8 cellular contexts compared by ENCODE assay signal in the genomic region with DNA sequence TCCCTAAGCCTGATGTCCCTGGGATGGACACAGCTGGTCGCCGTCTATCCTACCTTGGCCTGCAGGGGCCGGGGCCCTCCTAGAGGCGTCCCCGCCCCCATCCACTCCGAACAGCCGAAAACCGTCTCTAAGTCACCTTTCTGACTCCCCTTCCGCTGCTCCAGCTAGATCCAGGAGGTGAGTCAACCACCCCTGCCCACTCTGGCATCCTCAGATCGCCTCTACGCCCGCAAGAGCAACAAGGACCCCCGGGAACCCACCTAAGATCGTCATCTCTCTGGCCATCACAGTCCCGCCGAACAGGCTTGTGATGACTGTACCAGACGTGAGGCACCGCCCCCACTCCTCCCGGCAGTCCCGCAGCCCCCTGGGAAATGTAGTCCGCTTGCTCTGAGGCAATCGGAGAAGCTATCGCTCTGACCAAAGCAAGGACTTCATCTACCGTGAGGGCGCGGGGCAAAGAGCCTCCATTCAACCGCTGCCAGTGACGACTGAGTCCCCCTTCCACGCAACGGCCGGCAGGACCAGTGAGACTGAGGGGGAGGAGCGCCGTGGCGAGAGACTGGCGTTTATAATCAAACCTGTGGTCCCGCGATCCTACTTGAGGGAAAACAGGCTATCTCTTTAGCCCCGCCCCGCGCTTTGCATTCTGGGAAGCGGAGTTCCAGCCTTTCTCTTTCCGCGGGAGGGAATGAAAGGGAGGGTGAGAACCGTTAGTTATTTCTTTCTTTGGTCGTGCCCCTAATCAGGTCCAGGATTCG. TPM values are rescaled to one million over a fixed set of nuclear protein-coding genes. Genes with fewer than 3 reads are reported as not detected.
DNase-seq lines count a peak whose midpoint lies in the region; ATAC-seq and TF ChIP-seq lines count a peak whose summit lies in the region.

A gene with protein sequence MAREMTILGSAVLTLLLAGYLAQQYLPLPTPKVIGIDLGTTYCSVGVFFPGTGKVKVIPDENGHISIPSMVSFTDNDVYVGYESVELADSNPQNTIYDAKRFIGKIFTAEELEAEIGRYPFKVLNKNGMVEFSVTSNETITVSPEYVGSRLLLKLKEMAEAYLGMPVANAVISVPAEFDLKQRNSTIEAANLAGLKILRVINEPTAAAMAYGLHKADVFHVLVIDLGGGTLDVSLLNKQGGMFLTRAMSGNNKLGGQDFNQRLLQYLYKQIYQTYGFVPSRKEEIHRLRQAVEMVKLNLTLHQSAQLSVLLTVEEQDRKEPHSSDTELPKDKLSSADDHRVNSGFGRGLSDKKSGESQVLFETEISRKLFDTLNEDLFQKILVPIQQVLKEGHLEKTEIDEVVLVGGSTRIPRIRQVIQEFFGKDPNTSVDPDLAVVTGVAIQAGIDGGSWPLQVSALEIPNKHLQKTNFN (minus strand): TSS at position 312 of the 761 bp plus-strand sequence. CDS start 27 bp downstream, at position 285.

- peaks cover 7% of the 10 kb centered on the region for H3K36me3 ChIP-seq in PC-3 (ENCODE audit: low read depth, low read length)

- peak within 1 kb of the TSS; percentile 100 for H3K27ac Mint-ChIP-seq in activated T-cell treated with anti-CD3 and anti-CD28 coated beads, Interleukin-2, amount 50 U/mL, for 24 hours

- no peaks in the 10 kb centered on the region for H3K9me3 ChIP-seq in PC-3 (ENCODE audit: low read length)

- peaks cover 20% of the 10 kb centered on the region for H3K4me1 ChIP-seq in PC-3 (ENCODE audit: insufficient read depth, low read length)

- H3K27ac ChIP-seq in PC-3 (ENCODE audit: low read length): no peak within 1 kb of the TSS; the same call in 1 of the 2 replicates

- H3K9ac ChIP-seq in PC-3 (ENCODE audit: low read length): peak within 1 kb of the TSS; percentile 78

- H3K4me3 ChIP-seq in PC-3 (ENCODE audit: low read length) (peak within 1 kb of the TSS; percentile 87), epithelial cell of proximal tubule (ENCODE audit: low read depth, low read length) (peak within 1 kb of the TSS; percentile 91)

- peaks cover 36% of the 10 kb centered on the region for H3K79me2 ChIP-seq in PC-3 (ENCODE audit: low read length)

- no peaks in the 10 kb centered on the region for H3K9me2 ChIP-seq in PC-3 (replicated peaks; ENCODE audit: low read length)

- CTCF ChIA-PET in PC-3 (lab: Charles Lee): interaction anchor here (0.6 kb wide), 1 partner anchor 1212 kb away, joined by 3 read pairs; no protein-coding TSS in a partner anchor

- DNase-seq in DMS153 (lab: John Stamatoyannopoulos, UW) (peak; percentile 96), PC-3 (peak; percentile 99), epithelial cell of proximal tubule (ENCODE audit: low read depth) (peak; percentile 92), mucosa of gallbladder (ENCODE audit: low spot score) (peak; percentile 100)
- DNase-seq in activated T-cell treated with anti-CD3 and anti-CD28 coated beads, Interleukin-2, amount 50 U/mL, for 24 hours: peak; percentile 97
- peak; percentile 97 to 98 for DNase-seq in stimulated activated CD8-positive, alpha-beta memory T cell treated with anti-CD3 and anti-CD28 coated beads, Interleukin-4, amount 100 ng/mL, for 4 hours (ENCODE audit: low read depth in 2 of 2, low spot score in 1 of 2)

- intact Hi-C loops in PC-3 (cut with micrococcal nuclease): loop anchor here (5.0 kb wide), 1 partner anchor 1349 kb away; no protein-coding TSS in a partner anchor

- POLR2A ChIA-PET in PC-3 (lab: Charles Lee; ENCODE audit: unreplicated experiment): interaction anchor here (0.6 to 1.0 kb wide), 5 partner anchors 13 to 121 kb away, joined by 3 to 6 read pairs (median 4); no protein-coding TSS in a partner anchor

- H2AFZ ChIP-seq in PC-3 (ENCODE audit: low read length): peak within 1 kb of the TSS; percentile 99

- peak within 1 kb of the TSS; percentile 100 for H3K4me3 Mint-ChIP-seq in activated T-cell treated with anti-CD3 and anti-CD28 coated beads, Interleukin-2, amount 50 U/mL, for 24 hours

- ATAC-seq in GM21576 (IDR thresholded peaks at IDR 0.05; ENCODE audit: unreplicated experiment) (peak; percentile 99), PC-3 (peak; percentile 98)

- peaks cover 47% of the 10 kb centered on the region for H3K36me3 Mint-ChIP-seq in activated T-cell treated with anti-CD3 and anti-CD28 coated beads, Interleukin-2, amount 50 U/mL, for 24 hours (ENCODE audit: low read depth)

- no peaks in the 10 kb centered on the region for H3K27me3 Mint-ChIP-seq in activated T-cell treated with anti-CD3 and anti-CD28 coated beads, Interleukin-2, amount 50 U/mL, for 24 hours

- H3K4me1 Mint-ChIP-seq in activated T-cell treated with anti-CD3 and anti-CD28 coated beads, Interleukin-2, amount 50 U/mL, for 24 hours (ENCODE audit: low read depth): peaks cover 37% of the 10 kb centered on the region

- H3K9me3 Mint-ChIP-seq in activated T-cell treated with anti-CD3 and anti-CD28 coated beads, Interleukin-2, amount 50 U/mL, for 24 hours: no peaks in the 10 kb centered on the region

- H3K27me3 ChIP-seq in PC-3 (ENCODE audit: low read length): no peaks in the 10 kb centered on the region

- TF ChIP-seq EP300 in Ishikawa (IDR thresholded peaks at IDR 0.05; ENCODE audit: borderline replicate concordance): no peak

- H4K20me1 ChIP-seq in PC-3 (ENCODE audit: low read length): peaks cover 8% of the 10 kb centered on the region; the same call in 1 of the 2 replicates

- no peaks in the 10 kb centered on the region for H3F3A ChIP-seq in PC-3 (ENCODE audit: low read length, unreplicated experiment)

- no peak for TF ChIP-seq RAD21 in Ishikawa (IDR thresholded peaks at IDR 0.05; ENCODE audit: low read depth)

- H3K4me2 ChIP-seq in PC-3 (ENCODE audit: low read length): peak within 1 kb of the TSS; percentile 95

- TF ChIP-seq CTCF in PC-3 (conservative IDR thresholded peaks at IDR 0.05; ENCODE audit: low read depth, low read length) (no peak), epithelial cell of proximal tubule (conservative IDR thresholded peaks at IDR 0.05; ENCODE audit: low read depth, low read length) (no peak)

- no TSS peak for BruUV-seq in PC-3 (replicated peaks; lab: Mats Ljungman, UMichigan)

TF ChIP-seq in Ishikawa, 13 proteins besides CTCF, POLR2A, EP300 and RAD21:
- TF ChIP-seq CEBPB (IDR thresholded peaks at IDR 0.05) (no peak), ZBTB7A (IDR thresholded peaks at IDR 0.05; ENCODE audit: low read depth) (0 out of 2 replicates have a peak, but pooled peaks have one; percentile 51), NFIC (IDR thresholded peaks at IDR 0.05) (no peak), EGR1 (IDR thresholded peaks at IDR 0.05) (no peak), TAF1 (IDR thresholded peaks at IDR 0.05; ENCODE audit: low read depth) (peak; percentile 51; the same call in 1 of the 2 replicates), FOXM1 (IDR thresholded peaks at IDR 0.05; ENCODE audit: borderline replicate concordance, low read depth) (peak; percentile 92), TEAD4 (IDR thresholded peaks at IDR 0.05) (no peak), YY1 (IDR thresholded peaks at IDR 0.05; ENCODE audit: low read depth) (peak; percentile 72), CREB1 (IDR thresholded peaks at IDR 0.05; ENCODE audit: low read depth) (peak; percentile 84), TCF12 (IDR thresholded peaks at IDR 0.05; ENCODE audit: low read depth) (peak; percentile 39; the same call in 1 of the 2 replicates)
- TF ChIP-seq, protein P1, sequence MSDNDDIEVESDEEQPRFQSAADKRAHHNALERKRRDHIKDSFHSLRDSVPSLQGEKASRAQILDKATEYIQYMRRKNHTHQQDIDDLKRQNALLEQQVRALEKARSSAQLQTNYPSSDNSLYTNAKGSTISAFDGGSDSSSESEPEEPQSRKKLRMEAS (IDR thresholded peaks at IDR 0.05): no peak; the same call in 1 of the 2 replicates
- TF ChIP-seq, protein P2, sequence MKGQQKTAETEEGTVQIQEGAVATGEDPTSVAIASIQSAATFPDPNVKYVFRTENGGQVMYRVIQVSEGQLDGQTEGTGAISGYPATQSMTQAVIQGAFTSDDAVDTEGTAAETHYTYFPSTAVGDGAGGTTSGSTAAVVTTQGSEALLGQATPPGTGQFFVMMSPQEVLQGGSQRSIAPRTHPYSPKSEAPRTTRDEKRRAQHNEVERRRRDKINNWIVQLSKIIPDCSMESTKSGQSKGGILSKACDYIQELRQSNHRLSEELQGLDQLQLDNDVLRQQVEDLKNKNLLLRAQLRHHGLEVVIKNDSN (IDR thresholded peaks at IDR 0.05): no peak
- TF ChIP-seq, protein P3, sequence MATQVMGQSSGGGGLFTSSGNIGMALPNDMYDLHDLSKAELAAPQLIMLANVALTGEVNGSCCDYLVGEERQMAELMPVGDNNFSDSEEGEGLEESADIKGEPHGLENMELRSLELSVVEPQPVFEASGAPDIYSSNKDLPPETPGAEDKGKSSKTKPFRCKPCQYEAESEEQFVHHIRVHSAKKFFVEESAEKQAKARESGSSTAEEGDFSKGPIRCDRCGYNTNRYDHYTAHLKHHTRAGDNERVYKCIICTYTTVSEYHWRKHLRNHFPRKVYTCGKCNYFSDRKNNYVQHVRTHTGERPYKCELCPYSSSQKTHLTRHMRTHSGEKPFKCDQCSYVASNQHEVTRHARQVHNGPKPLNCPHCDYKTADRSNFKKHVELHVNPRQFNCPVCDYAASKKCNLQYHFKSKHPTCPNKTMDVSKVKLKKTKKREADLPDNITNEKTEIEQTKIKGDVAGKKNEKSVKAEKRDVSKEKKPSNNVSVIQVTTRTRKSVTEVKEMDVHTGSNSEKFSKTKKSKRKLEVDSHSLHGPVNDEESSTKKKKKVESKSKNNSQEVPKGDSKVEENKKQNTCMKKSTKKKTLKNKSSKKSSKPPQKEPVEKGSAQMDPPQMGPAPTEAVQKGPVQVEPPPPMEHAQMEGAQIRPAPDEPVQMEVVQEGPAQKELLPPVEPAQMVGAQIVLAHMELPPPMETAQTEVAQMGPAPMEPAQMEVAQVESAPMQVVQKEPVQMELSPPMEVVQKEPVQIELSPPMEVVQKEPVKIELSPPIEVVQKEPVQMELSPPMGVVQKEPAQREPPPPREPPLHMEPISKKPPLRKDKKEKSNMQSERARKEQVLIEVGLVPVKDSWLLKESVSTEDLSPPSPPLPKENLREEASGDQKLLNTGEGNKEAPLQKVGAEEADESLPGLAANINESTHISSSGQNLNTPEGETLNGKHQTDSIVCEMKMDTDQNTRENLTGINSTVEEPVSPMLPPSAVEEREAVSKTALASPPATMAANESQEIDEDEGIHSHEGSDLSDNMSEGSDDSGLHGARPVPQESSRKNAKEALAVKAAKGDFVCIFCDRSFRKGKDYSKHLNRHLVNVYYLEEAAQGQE (IDR thresholded peaks at IDR 0.05; ENCODE audit: low read depth): no peak

RNA-seq across cellular contexts. Expression of the gene that starts here (rescaled TPM):
- 18.1 and 25.1 TPM in 2 replicates for total RNA-seq in PC-3 (2014; rRNA removed)
- 19.5 and 33.6 TPM in 2 replicates for total RNA-seq in epithelial cell of proximal tubule
- total RNA-seq in mucosa of gallbladder: 12.0 TPM
